11 cellular contexts compared by ENCODE assay signal in genomic region chr3:10808974-10809373, GRCh38. TPM values are rescaled to one million over a fixed set of nuclear protein-coding genes. Genes with fewer than 3 reads are reported as not detected.
"Had no signal": no experiment of that assay in that cellular context is flagged by ENCODE, and none has a peak within 500 bp of the region (broad histone marks: within the 10 kb centered on the region; RNA-seq: fewer than 3 reads in every experiment).

No MANE protein-coding gene starts in this region.

- FAIRE-seq: H1, H54 had no signal

- H3K36me3 ChIP-seq: HAP-1 had no signal

- DNase-seq: GM23248, GOT3, H7, H9, HCEC 1CT, HFFc6 had no signal

- H3K4me2 ChIP-seq: GM23338 had no signal

- H3K4me3 ChIP-seq: GM23248, GM23338, HAP-1 had no signal

- H3K9ac ChIP-seq: GM23248 had no signal

- H3K9me3 ChIP-seq: HAP-1 had no signal

- H3K27ac ChIP-seq: GM23248 had no signal

- H2AFZ ChIP-seq: GM23248, GM23338 had no signal

- ATAC-seq: GM23338, HCT116 had no signal

RNA-seq across cellular contexts. Expression of gene SLC6A11, which starts 7.1 kb away (rescaled TPM):
- total RNA-seq: GM23248 had no signal
- polyA plus RNA-seq: GM23248 had no signal
